Comparison of ENCODE assay signal across 1 cellular context in the genomic region with DNA sequence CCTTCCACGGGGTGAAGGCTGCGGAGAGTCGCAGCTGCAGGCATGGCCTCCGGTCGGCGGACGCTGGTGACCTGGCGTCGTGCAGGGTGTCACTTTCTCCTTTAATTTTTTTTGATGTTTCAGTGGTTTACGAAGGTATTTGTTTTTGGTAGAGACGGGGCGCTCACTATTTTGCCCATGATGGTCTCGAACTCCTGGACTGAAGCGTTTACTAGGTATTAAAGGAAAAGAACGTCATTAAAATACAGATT.
TF ChIP-seq lines count a peak whose summit lies in the region.

No MANE protein-coding gene starts in this region.

TF ChIP-seq in K562, 482 proteins besides CTCF, POLR2A, EP300 and RAD21:
- TF ChIP-seq ZNF408 (CRISPR knock-in tag; IDR thresholded peaks at IDR 0.05; ENCODE audit: low read depth) (no peak), ZFX (CRISPR knock-in tag; IDR thresholded peaks at IDR 0.05) (no peak; the same call in 1 of the 2 replicates), DMBX1 (CRISPR knock-in tag; IDR thresholded peaks at IDR 0.05; ENCODE audit: borderline replicate concordance) (no peak), CREB1 (IDR thresholded peaks at IDR 0.05) (no peak), CREB1 (CRISPR knock-in tag; IDR thresholded peaks at IDR 0.05) (no peak), ZEB2 (IDR thresholded peaks at IDR 0.05) (no peak), SUPT5H (IDR thresholded peaks at IDR 0.05) (no peak), FOXA3 (CRISPR knock-in tag; conservative IDR thresholded peaks at IDR 0.05 in 1 of 2, IDR thresholded peaks at IDR 0.05 in 1 of 2) (no peak), CBX2 (IDR thresholded peaks at IDR 0.05; ENCODE audit: insufficient read depth, low read length, poor library complexity, severe bottlenecking) (no peak), MAFK (IDR thresholded peaks at IDR 0.05; ENCODE audit: low read length) (no peak), ZNF232 (CRISPR knock-in tag; IDR thresholded peaks at IDR 0.05) (0 out of 2 replicates have a peak, but pooled peaks have one; percentile 44), COPS2 (conservative IDR thresholded peaks at IDR 0.05) (no peak), NELFE (IDR thresholded peaks at IDR 0.05; ENCODE audit: insufficient read depth, insufficient read length) (no peak), ZNF197 (CRISPR knock-in tag; IDR thresholded peaks at IDR 0.05; ENCODE audit: low read depth) (no peak), PCBP2 (IDR thresholded peaks at IDR 0.05; ENCODE audit: low read depth, low read length, poor library complexity, severe bottlenecking) (no peak), KLF16 (IDR thresholded peaks at IDR 0.05) (no peak), ZNF239 (CRISPR knock-in tag; IDR thresholded peaks at IDR 0.05) (no peak), ZNF217 (CRISPR knock-in tag; IDR thresholded peaks at IDR 0.05) (no peak), ZNF134 (CRISPR knock-in tag; conservative IDR thresholded peaks at IDR 0.05) (no peak), NR2C1 (IDR thresholded peaks at IDR 0.05) (0 out of 2 replicates have a peak, but pooled peaks have one; percentile 27), NR2C1 (tag; IDR thresholded peaks at IDR 0.05) (no peak), STAG1 (CRISPR knock-in tag; IDR thresholded peaks at IDR 0.05; ENCODE audit: borderline replicate concordance) (no peak), PML (IDR thresholded peaks at IDR 0.05; ENCODE audit: low read length) (0 out of 2 replicates have a peak, but pooled peaks have one; percentile 7), RBM34 (IDR thresholded peaks at IDR 0.05; ENCODE audit: borderline replicate concordance, insufficient read depth, low read length) (no peak), ETV5 (CRISPR knock-in tag; IDR thresholded peaks at IDR 0.05; ENCODE audit: low read depth) (0 out of 2 replicates have a peak, but pooled peaks have one; percentile 7), NBN (IDR thresholded peaks at IDR 0.05; ENCODE audit: low read depth) (peak; percentile 57; the same call in 1 of the 2 replicates), NFXL1 (CRISPR knock-in tag; IDR thresholded peaks at IDR 0.05) (no peak), SAP30 (IDR thresholded peaks at IDR 0.05; ENCODE audit: borderline replicate concordance, insufficient read depth, low read depth, low read length, poor library complexity, severe bottlenecking) (no peak), SRSF9 (IDR thresholded peaks at IDR 0.05; ENCODE audit: borderline replicate concordance, low read depth, low read length) (no peak), PHF8 (IDR thresholded peaks at IDR 0.05; ENCODE audit: borderline replicate concordance, low read length) (peak; percentile 25; the same call in 1 of the 2 replicates), STAT5A (IDR thresholded peaks at IDR 0.05; ENCODE audit: borderline replicate concordance, low read length) (no peak), YY1 (IDR thresholded peaks at IDR 0.05; ENCODE audit: borderline replicate concordance in 1 of 3, control insufficient read depth in 1 of 3, extremely low read depth in 1 of 3, insufficient read depth in 3 of 3, insufficient read length in 1 of 3, insufficient replicate concordance in 2 of 3, low read depth in 1 of 3, low read length in 2 of 3) (peak in 2 of 3 experiments; percentile 57 to 75), POLR2G (IDR thresholded peaks at IDR 0.05; ENCODE audit: low read depth, low read length) (0 out of 2 replicates have a peak, but pooled peaks have one; percentile 14), NFRKB (IDR thresholded peaks at IDR 0.05; ENCODE audit: low read depth) (peak; percentile 27; the same call in 1 of the 2 replicates), ARHGAP35 (IDR thresholded peaks at IDR 0.05; ENCODE audit: partially characterized antibody) (no peak), JUNB (CRISPR knock-in tag; conservative IDR thresholded peaks at IDR 0.05) (no peak), TRIM28 (IDR thresholded peaks at IDR 0.05) (no peak), MCM5 (IDR thresholded peaks at IDR 0.05; ENCODE audit: low read depth) (no peak), KDM5B (IDR thresholded peaks at IDR 0.05; ENCODE audit: insufficient replicate concordance, low read depth, low read length) (peak; percentile 3), MYC (IDR thresholded peaks at IDR 0.05; ENCODE audit: low read depth, low read length) (0 out of 2 replicates have a peak, but pooled peaks have one; percentile 17), MYC (CRISPR knock-in tag; IDR thresholded peaks at IDR 0.05; ENCODE audit: borderline replicate concordance, low read depth) (no peak), KDM2B (CRISPR knock-in tag; IDR thresholded peaks at IDR 0.05) (0 out of 2 replicates have a peak, but pooled peaks have one; percentile 8), ASH1L (IDR thresholded peaks at IDR 0.05; ENCODE audit: borderline replicate concordance, low read depth, partially characterized antibody) (no peak), HDAC3 (IDR thresholded peaks at IDR 0.05; ENCODE audit: borderline replicate concordance, partially characterized antibody) (peak; percentile 14), MYBL2 (IDR thresholded peaks at IDR 0.05; ENCODE audit: low read depth) (no peak), MYBL2 (CRISPR knock-in tag; IDR thresholded peaks at IDR 0.05; ENCODE audit: borderline replicate concordance) (no peak)
- TF ChIP-seq, protein P1, sequence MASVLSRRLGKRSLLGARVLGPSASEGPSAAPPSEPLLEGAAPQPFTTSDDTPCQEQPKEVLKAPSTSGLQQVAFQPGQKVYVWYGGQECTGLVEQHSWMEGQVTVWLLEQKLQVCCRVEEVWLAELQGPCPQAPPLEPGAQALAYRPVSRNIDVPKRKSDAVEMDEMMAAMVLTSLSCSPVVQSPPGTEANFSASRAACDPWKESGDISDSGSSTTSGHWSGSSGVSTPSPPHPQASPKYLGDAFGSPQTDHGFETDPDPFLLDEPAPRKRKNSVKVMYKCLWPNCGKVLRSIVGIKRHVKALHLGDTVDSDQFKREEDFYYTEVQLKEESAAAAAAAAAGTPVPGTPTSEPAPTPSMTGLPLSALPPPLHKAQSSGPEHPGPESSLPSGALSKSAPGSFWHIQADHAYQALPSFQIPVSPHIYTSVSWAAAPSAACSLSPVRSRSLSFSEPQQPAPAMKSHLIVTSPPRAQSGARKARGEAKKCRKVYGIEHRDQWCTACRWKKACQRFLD (CRISPR knock-in tag; IDR thresholded peaks at IDR 0.05), result no peak
- TF ChIP-seq, protein P2, sequence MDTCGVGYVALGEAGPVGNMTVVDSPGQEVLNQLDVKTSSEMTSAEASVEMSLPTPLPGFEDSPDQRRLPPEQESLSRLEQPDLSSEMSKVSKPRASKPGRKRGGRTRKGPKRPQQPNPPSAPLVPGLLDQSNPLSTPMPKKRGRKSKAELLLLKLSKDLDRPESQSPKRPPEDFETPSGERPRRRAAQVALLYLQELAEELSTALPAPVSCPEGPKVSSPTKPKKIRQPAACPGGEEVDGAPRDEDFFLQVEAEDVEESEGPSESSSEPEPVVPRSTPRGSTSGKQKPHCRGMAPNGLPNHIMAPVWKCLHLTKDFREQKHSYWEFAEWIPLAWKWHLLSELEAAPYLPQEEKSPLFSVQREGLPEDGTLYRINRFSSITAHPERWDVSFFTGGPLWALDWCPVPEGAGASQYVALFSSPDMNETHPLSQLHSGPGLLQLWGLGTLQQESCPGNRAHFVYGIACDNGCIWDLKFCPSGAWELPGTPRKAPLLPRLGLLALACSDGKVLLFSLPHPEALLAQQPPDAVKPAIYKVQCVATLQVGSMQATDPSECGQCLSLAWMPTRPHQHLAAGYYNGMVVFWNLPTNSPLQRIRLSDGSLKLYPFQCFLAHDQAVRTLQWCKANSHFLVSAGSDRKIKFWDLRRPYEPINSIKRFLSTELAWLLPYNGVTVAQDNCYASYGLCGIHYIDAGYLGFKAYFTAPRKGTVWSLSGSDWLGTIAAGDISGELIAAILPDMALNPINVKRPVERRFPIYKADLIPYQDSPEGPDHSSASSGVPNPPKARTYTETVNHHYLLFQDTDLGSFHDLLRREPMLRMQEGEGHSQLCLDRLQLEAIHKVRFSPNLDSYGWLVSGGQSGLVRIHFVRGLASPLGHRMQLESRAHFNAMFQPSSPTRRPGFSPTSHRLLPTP (IDR thresholded peaks at IDR 0.05; ENCODE audit: borderline replicate concordance, extremely low read depth, insufficient read length), result peak; percentile 40
- TF ChIP-seq, protein P3, sequence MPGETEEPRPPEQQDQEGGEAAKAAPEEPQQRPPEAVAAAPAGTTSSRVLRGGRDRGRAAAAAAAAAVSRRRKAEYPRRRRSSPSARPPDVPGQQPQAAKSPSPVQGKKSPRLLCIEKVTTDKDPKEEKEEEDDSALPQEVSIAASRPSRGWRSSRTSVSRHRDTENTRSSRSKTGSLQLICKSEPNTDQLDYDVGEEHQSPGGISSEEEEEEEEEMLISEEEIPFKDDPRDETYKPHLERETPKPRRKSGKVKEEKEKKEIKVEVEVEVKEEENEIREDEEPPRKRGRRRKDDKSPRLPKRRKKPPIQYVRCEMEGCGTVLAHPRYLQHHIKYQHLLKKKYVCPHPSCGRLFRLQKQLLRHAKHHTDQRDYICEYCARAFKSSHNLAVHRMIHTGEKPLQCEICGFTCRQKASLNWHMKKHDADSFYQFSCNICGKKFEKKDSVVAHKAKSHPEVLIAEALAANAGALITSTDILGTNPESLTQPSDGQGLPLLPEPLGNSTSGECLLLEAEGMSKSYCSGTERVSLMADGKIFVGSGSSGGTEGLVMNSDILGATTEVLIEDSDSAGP (CRISPR knock-in tag; IDR thresholded peaks at IDR 0.05), result no peak
- TF ChIP-seq, protein P4, sequence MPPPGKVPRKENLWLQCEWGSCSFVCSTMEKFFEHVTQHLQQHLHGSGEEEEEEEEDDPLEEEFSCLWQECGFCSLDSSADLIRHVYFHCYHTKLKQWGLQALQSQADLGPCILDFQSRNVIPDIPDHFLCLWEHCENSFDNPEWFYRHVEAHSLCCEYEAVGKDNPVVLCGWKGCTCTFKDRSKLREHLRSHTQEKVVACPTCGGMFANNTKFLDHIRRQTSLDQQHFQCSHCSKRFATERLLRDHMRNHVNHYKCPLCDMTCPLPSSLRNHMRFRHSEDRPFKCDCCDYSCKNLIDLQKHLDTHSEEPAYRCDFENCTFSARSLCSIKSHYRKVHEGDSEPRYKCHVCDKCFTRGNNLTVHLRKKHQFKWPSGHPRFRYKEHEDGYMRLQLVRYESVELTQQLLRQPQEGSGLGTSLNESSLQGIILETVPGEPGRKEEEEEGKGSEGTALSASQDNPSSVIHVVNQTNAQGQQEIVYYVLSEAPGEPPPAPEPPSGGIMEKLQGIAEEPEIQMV (tag; conservative IDR thresholded peaks at IDR 0.05; ENCODE audit: low read depth), result peak; percentile 63; the same call in 1 of the 2 replicates
- TF ChIP-seq, protein P5, sequence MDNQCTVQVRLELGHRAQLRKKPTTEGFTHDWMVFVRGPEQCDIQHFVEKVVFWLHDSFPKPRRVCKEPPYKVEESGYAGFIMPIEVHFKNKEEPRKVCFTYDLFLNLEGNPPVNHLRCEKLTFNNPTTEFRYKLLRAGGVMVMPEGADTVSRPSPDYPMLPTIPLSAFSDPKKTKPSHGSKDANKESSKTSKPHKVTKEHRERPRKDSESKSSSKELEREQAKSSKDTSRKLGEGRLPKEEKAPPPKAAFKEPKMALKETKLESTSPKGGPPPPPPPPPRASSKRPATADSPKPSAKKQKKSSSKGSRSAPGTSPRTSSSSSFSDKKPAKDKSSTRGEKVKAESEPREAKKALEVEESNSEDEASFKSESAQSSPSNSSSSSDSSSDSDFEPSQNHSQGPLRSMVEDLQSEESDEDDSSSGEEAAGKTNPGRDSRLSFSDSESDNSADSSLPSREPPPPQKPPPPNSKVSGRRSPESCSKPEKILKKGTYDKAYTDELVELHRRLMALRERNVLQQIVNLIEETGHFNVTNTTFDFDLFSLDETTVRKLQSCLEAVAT (IDR thresholded peaks at IDR 0.05), result 0 out of 4 replicates have a peak, but pooled peaks of 1 of the 2 experiments have one; percentile 7
- TF ChIP-seq, protein P6, sequence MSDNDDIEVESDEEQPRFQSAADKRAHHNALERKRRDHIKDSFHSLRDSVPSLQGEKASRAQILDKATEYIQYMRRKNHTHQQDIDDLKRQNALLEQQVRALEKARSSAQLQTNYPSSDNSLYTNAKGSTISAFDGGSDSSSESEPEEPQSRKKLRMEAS (CRISPR knock-in tag; IDR thresholded peaks at IDR 0.05), result no peak
- TF ChIP-seq, protein P7, sequence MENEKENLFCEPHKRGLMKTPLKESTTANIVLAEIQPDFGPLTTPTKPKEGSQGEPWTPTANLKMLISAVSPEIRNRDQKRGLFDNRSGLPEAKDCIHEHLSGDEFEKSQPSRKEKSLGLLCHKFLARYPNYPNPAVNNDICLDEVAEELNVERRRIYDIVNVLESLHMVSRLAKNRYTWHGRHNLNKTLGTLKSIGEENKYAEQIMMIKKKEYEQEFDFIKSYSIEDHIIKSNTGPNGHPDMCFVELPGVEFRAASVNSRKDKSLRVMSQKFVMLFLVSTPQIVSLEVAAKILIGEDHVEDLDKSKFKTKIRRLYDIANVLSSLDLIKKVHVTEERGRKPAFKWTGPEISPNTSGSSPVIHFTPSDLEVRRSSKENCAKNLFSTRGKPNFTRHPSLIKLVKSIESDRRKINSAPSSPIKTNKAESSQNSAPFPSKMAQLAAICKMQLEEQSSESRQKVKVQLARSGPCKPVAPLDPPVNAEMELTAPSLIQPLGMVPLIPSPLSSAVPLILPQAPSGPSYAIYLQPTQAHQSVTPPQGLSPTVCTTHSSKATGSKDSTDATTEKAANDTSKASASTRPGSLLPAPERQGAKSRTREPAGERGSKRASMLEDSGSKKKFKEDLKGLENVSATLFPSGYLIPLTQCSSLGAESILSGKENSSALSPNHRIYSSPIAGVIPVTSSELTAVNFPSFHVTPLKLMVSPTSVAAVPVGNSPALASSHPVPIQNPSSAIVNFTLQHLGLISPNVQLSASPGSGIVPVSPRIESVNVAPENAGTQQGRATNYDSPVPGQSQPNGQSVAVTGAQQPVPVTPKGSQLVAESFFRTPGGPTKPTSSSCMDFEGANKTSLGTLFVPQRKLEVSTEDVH (IDR thresholded peaks at IDR 0.05; ENCODE audit: low read depth, partially characterized antibody), result peak; percentile 23
- TF ChIP-seq, protein P8, sequence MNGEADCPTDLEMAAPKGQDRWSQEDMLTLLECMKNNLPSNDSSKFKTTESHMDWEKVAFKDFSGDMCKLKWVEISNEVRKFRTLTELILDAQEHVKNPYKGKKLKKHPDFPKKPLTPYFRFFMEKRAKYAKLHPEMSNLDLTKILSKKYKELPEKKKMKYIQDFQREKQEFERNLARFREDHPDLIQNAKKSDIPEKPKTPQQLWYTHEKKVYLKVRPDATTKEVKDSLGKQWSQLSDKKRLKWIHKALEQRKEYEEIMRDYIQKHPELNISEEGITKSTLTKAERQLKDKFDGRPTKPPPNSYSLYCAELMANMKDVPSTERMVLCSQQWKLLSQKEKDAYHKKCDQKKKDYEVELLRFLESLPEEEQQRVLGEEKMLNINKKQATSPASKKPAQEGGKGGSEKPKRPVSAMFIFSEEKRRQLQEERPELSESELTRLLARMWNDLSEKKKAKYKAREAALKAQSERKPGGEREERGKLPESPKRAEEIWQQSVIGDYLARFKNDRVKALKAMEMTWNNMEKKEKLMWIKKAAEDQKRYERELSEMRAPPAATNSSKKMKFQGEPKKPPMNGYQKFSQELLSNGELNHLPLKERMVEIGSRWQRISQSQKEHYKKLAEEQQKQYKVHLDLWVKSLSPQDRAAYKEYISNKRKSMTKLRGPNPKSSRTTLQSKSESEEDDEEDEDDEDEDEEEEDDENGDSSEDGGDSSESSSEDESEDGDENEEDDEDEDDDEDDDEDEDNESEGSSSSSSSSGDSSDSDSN (IDR thresholded peaks at IDR 0.05; ENCODE audit: borderline replicate concordance in 1 of 2, low read depth in 2 of 2, low read length in 2 of 2), result 0 out of 4 replicates have a peak, but pooled peaks of 1 of the 2 experiments have one; percentile 57
